8 cellular contexts compared by ENCODE assay signal in genomic region chr19:45250832-45251451, GRCh38. TPM values are rescaled to one million over a fixed set of nuclear protein-coding genes. Genes with fewer than 3 reads are reported as not detected.
DNase-seq lines count a peak whose midpoint lies in the region; ATAC-seq and TF ChIP-seq lines count a peak whose summit lies in the region.

Gene MARK4, plus strand, starts transcription at chr19:45251271. Its CDS starts 318 bp downstream, at chr19:45251589.

- peak; percentile 48 to 64 (median 50) for DNase-seq in CD4-positive, alpha-beta memory T cell
- DNase-seq in PC-3, result peak; percentile 54
- peak; percentile 32 for DNase-seq in activated T-cell treated with anti-CD3 and anti-CD28 coated beads, Interleukin-2, amount 50 U/mL, for 4 hours
- DNase-seq in esophagus squamous epithelium (lab: John Stamatoyannopoulos, UW), result no peak
- peak; percentile 57 for DNase-seq in myocyte (ENCODE audit: low read depth)
- peak; percentile 48 to 86 for DNase-seq in stimulated activated effector memory CD8-positive, alpha-beta T cell treated with anti-CD3 and anti-CD28 coated beads, Interleukin-12 subunit alpha, Interleukin-12 subunit beta, amount 100 ng/mL, for 72 hours (ENCODE audit: low spot score in 2 of 2)
- DNase-seq in NCI-H524 treated with DMSO at 0.1 percent for 48 hours (lab: John Stamatoyannopoulos, UW), result no peak

- WGBS in esophagus squamous epithelium, 2 donors, result 0 to 2% methylated on average over 10 to 14 of the region's 58 CpGs

- peaks cover 19 to 49% (median 31%) of the 10 kb centered on the region in 4 donors for H3K4me1 Mint-ChIP-seq in CD4-positive, alpha-beta memory T cell
- peaks cover 32% of the 10 kb centered on the region for H3K4me1 Mint-ChIP-seq in activated T-cell treated with anti-CD3 and anti-CD28 coated beads, Interleukin-2, amount 50 U/mL, for 4 hours (ENCODE audit: low read depth)
- peaks cover 52% of the 10 kb centered on the region for H3K4me1 Mint-ChIP-seq in stimulated activated effector memory CD8-positive, alpha-beta T cell treated with anti-CD3 and anti-CD28 coated beads, Interleukin-12 subunit alpha, Interleukin-12 subunit beta, amount 100 ng/mL, for 72 hours

- no peaks in the 10 kb centered on the region for H3K9me2 ChIP-seq in PC-3 (replicated peaks; ENCODE audit: low read length)

- H4K20me1 ChIP-seq in PC-3 (ENCODE audit: low read length), result no peaks in the 10 kb centered on the region

- no TSS peak for BruUV-seq in PC-3 (replicated peaks; lab: Mats Ljungman, UMichigan)

- H3K9ac ChIP-seq in PC-3 (ENCODE audit: low read length), result peak within 1 kb of the TSS; percentile 45

- CTCF ChIA-PET in CD4-positive, alpha-beta memory T cell (lab: Charles Lee; ENCODE audit: partially characterized antibody), result no interaction called here
- CTCF ChIA-PET in PC-3 (lab: Charles Lee), result interaction anchor here (0.6 kb wide), 2 partner anchors 32 to 191 kb away, joined by 4 to 13 read pairs; no protein-coding TSS in a partner anchor

- peak within 1 kb of the TSS; percentile 56 for H3K27ac ChIP-seq in CD4-positive, alpha-beta memory T cell (ENCODE audit: low read depth, low read length)
- H3K27ac ChIP-seq in PC-3 (ENCODE audit: low read length) (no peak within 1 kb of the TSS), esophagus squamous epithelium (peak within 1 kb of the TSS; percentile 88 to 93 (median 92))

- no peaks in the 10 kb centered on the region for H3K9me3 Mint-ChIP-seq in CD4-positive, alpha-beta memory T cell
- H3K9me3 Mint-ChIP-seq in activated T-cell treated with anti-CD3 and anti-CD28 coated beads, Interleukin-2, amount 50 U/mL, for 4 hours, result no peaks in the 10 kb centered on the region
- H3K9me3 Mint-ChIP-seq in stimulated activated effector memory CD8-positive, alpha-beta T cell treated with anti-CD3 and anti-CD28 coated beads, Interleukin-12 subunit alpha, Interleukin-12 subunit beta, amount 100 ng/mL, for 72 hours, result no peaks in the 10 kb centered on the region

- peaks cover 50% of the 10 kb centered on the region for H3K4me1 ChIP-seq in CD4-positive, alpha-beta memory T cell (ENCODE audit: insufficient read depth, low read length)
- H3K4me1 ChIP-seq in PC-3 (ENCODE audit: insufficient read depth, low read length) (peaks cover 10% of the 10 kb centered on the region; the same call in 1 of the 2 replicates), esophagus squamous epithelium (peaks cover 33 to 63% (median 35%) of the 10 kb centered on the region in 3 donors)

- H3K4me3 ChIP-seq in CD4-positive, alpha-beta memory T cell (ENCODE audit: low read length in 2 of 2), result peak within 1 kb of the TSS; percentile 57 to 66
- H3K4me3 ChIP-seq in PC-3 (ENCODE audit: low read length) (peak within 1 kb of the TSS; percentile 78), esophagus squamous epithelium (peak within 1 kb of the TSS; percentile 85 to 98 (median 94))

- H3K4me3 Mint-ChIP-seq in CD4-positive, alpha-beta memory T cell, result peak within 1 kb of the TSS; percentile 89 to 99 (median 94)
- H3K4me3 Mint-ChIP-seq in activated T-cell treated with anti-CD3 and anti-CD28 coated beads, Interleukin-2, amount 50 U/mL, for 4 hours, result peak within 1 kb of the TSS; percentile 92
- peak within 1 kb of the TSS; percentile 75 for H3K4me3 Mint-ChIP-seq in stimulated activated effector memory CD8-positive, alpha-beta T cell treated with anti-CD3 and anti-CD28 coated beads, Interleukin-12 subunit alpha, Interleukin-12 subunit beta, amount 100 ng/mL, for 72 hours

- ATAC-seq in HG02759 (IDR thresholded peaks at IDR 0.05; ENCODE audit: unreplicated experiment), result peak; percentile 67
- peak; percentile 69 for ATAC-seq in PC-3
- peak; percentile 83 to 88 for ATAC-seq in activated T-cell treated with anti-CD3 and anti-CD28 coated beads, Interleukin-2, amount 50 U/mL, for 4 hours
- peak; percentile 76 for ATAC-seq in stimulated activated effector memory CD8-positive, alpha-beta T cell treated with anti-CD3 and anti-CD28 coated beads, Interleukin-12 subunit alpha, Interleukin-12 subunit beta, amount 100 ng/mL, for 72 hours

- POLR2A ChIA-PET in CD4-positive, alpha-beta memory T cell (lab: Charles Lee; ENCODE audit: partially characterized antibody), result interaction anchor here (1.5 kb wide), 1 partner anchor 228 kb away, joined by 3 read pairs; no protein-coding TSS in a partner anchor
- POLR2A ChIA-PET in PC-3 (lab: Charles Lee; ENCODE audit: unreplicated experiment), result no interaction called here

- TF ChIP-seq POLR2A in esophagus squamous epithelium (IDR thresholded peaks at IDR 0.05), result no peak

- no peaks in the 10 kb centered on the region for H3K27me3 Mint-ChIP-seq in CD4-positive, alpha-beta memory T cell
- H3K27me3 Mint-ChIP-seq in activated T-cell treated with anti-CD3 and anti-CD28 coated beads, Interleukin-2, amount 50 U/mL, for 4 hours (ENCODE audit: low read depth), result peaks cover under 1% of the 10 kb centered on the region

- peaks cover 0 to 4% of the 10 kb centered on the region in 2 donors for H3K36me3 Mint-ChIP-seq in CD4-positive, alpha-beta memory T cell
- no peaks in the 10 kb centered on the region for H3K36me3 Mint-ChIP-seq in activated T-cell treated with anti-CD3 and anti-CD28 coated beads, Interleukin-2, amount 50 U/mL, for 4 hours (ENCODE audit: insufficient read depth)
- H3K36me3 Mint-ChIP-seq in stimulated activated effector memory CD8-positive, alpha-beta T cell treated with anti-CD3 and anti-CD28 coated beads, Interleukin-12 subunit alpha, Interleukin-12 subunit beta, amount 100 ng/mL, for 72 hours, result peaks cover 18% of the 10 kb centered on the region

- intact Hi-C loops in CD4-positive, alpha-beta memory T cell (cut with micrococcal nuclease), result no loop called here
- intact Hi-C loops in PC-3 (cut with micrococcal nuclease) (loop anchor here (10.0 kb wide), 1 partner anchor 236 kb away; no protein-coding TSS in a partner anchor), esophagus squamous epithelium (cut with DNase I) (no loop called here)

- peak within 1 kb of the TSS; percentile 65 to 96 (median 92) for H3K27ac Mint-ChIP-seq in CD4-positive, alpha-beta memory T cell
- peak within 1 kb of the TSS; percentile 94 for H3K27ac Mint-ChIP-seq in stimulated activated effector memory CD8-positive, alpha-beta T cell treated with anti-CD3 and anti-CD28 coated beads, Interleukin-12 subunit alpha, Interleukin-12 subunit beta, amount 100 ng/mL, for 72 hours

- peak within 1 kb of the TSS; percentile 97 for H3K4me2 ChIP-seq in PC-3 (ENCODE audit: low read length)

- no peaks in the 10 kb centered on the region for H3K27me3 ChIP-seq in CD4-positive, alpha-beta memory T cell (ENCODE audit: insufficient read depth, low read length)
- H3K27me3 ChIP-seq in PC-3 (ENCODE audit: low read length) (no peaks in the 10 kb centered on the region), esophagus squamous epithelium (no peaks in the 10 kb centered on the region)

- peaks cover 32% of the 10 kb centered on the region for H3K79me2 ChIP-seq in PC-3 (ENCODE audit: low read length)

- H3F3A ChIP-seq in PC-3 (ENCODE audit: low read length, unreplicated experiment), result no peaks in the 10 kb centered on the region

- TF ChIP-seq CTCF in PC-3 (conservative IDR thresholded peaks at IDR 0.05; ENCODE audit: low read depth, low read length), result no peak
- no peak for TF ChIP-seq CTCF in esophagus squamous epithelium (IDR thresholded peaks at IDR 0.05)

- no peaks in the 10 kb centered on the region for H3K36me3 ChIP-seq in CD4-positive, alpha-beta memory T cell (ENCODE audit: insufficient read depth, low read length)
- H3K36me3 ChIP-seq in PC-3 (ENCODE audit: low read depth, low read length), result no peaks in the 10 kb centered on the region
- peaks cover 0 to 8% (median 0%) of the 10 kb centered on the region in 3 donors for H3K36me3 ChIP-seq in esophagus squamous epithelium

- H2AFZ ChIP-seq in PC-3 (ENCODE audit: low read length), result peak within 1 kb of the TSS; percentile 99

- H3K9me3 ChIP-seq in CD4-positive, alpha-beta memory T cell (ENCODE audit: control insufficient read depth in 1 of 2, low read length in 2 of 2), result no peaks in the 10 kb centered on the region
- H3K9me3 ChIP-seq in PC-3 (ENCODE audit: low read length) (no peaks in the 10 kb centered on the region), esophagus squamous epithelium (no peaks in the 10 kb centered on the region)

RNA-seq across cellular contexts. Expression of gene MARK4, which starts in this region (rescaled TPM):
- 10 to 100 TPM; 24.3 to 25.2 TPM for total RNA-seq in CD4-positive, alpha-beta memory T cell
- polyA plus RNA-seq in CD4-positive, alpha-beta memory T cell, result 1 to 10 TPM in 1 of 2 donors, under 1 TPM in 1; 0.11 to 1.7 TPM
- 12.1 and 21.8 TPM in 2 replicates for total RNA-seq in PC-3 (2014; rRNA removed)
- 10 to 100 TPM; 14.6 to 18.3 (median 15.9) TPM for total RNA-seq in activated T-cell treated with anti-CD3 and anti-CD28 coated beads, Interleukin-2, amount 50 U/mL, for 4 hours
- total RNA-seq in esophagus squamous epithelium, result 10 to 100 TPM in 3 of 4 donors, 1 to 10 TPM in 1; 6.4 to 19.6 (median 14.9) TPM
- total RNA-seq in myocyte, result 20.9 and 26.7 TPM in 2 replicates
- polyA plus RNA-seq in myocyte (2012), result 35.5 TPM

Comparison
In these comparisons a context has a peak if more than half of its experiments do, and no peak if none do; other contexts are left out.
1. DNase-seq: peak in CD4-positive, alpha-beta memory T cell (5 of 5), PC-3 (single experiment), activated T-cell treated with anti-CD3 and anti-CD28 coated beads, Interleukin-2, amount 50 U/mL, for 4 hours (single experiment), myocyte (single experiment) and stimulated activated effector memory CD8-positive, alpha-beta T cell treated with anti-CD3 and anti-CD28 coated beads, Interleukin-12 subunit alpha, Interleukin-12 subunit beta, amount 100 ng/mL, for 72 hours (2 of 2); none in esophagus squamous epithelium (single experiment) and NCI-H524 treated with DMSO at 0.1 percent for 48 hours (single experiment).
2. Peak in every context shown above with its lines, with median percentiles within 50 percentile points of each other: H3K4me3 ChIP-seq, H3K4me3 Mint-ChIP-seq and ATAC-seq.